In the genomic region with DNA sequence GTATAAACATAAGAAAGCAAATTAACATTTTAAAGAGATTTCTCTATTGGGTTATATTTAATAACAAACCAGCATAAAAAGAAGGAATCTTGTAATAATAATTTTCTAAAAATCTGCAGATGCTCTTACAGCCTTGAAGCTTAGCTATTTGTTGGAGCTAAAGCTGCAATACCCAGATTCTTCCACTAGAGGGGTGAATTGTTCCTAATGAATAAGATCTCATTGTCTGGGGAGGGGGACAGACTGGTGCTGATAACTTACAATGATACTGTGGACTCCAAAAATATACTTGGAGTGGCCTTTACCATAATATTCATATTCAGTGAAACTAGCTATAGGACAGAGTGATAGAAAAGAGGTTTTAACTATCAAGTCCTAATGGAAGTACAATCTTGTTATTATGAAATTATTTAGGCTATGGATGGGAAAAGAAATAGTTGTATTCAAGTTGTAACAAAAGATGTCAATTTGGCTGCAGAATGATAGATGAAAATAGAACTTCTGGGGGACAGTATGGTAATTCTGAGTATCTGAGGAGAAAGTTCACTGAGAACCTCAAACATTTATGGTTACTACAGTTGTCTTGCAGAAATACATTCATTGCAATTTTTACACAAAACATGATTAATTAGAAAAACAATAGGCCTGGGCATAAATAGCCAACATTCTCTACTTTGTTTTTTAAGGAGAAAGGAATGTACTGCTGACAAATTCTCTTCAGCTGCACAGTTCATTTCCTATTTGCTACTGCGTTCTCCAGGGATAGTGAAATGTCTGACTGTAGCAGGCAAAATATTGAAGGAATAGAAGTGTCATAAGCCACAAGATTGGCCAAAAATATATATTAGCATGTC, we compare ENCODE assay signal across 7 cellular contexts.
DNase-seq lines count a peak whose midpoint lies in the region; ATAC-seq and TF ChIP-seq lines count a peak whose summit lies in the region.

No MANE protein-coding gene starts in this region.

- intact Hi-C loops in HCT116 (cut with micrococcal nuclease), result loop anchor here (1.0 kb wide), 1 partner anchor 1283 kb away; no protein-coding TSS in a partner anchor

- TF ChIP-seq CTCF in HCT116 (IDR thresholded peaks at IDR 0.05 in 2 of 3, conservative IDR thresholded peaks at IDR 0.05 in 1 of 3; ENCODE audit: borderline replicate concordance in 1 of 3, insufficient read depth in 1 of 3, low read depth in 2 of 3, low read length in 2 of 3) (peak in 2 of 3 experiments; percentile 56 to 65; a peak in 4 of 6 replicates), astrocyte of the cerebellum (IDR thresholded peaks at IDR 0.05; ENCODE audit: low read depth, low read length, missing control alignments) (peak; percentile 87)

- peak; percentile 22; the same call in 1 of the 2 replicates for TF ChIP-seq RAD21 in HCT116 (IDR thresholded peaks at IDR 0.05; ENCODE audit: low read depth)

- H3K27ac ChIP-seq in HCT116 (ENCODE audit: low read depth, low read length), result no peak overlapping the region

- H3K79me2 ChIP-seq in HCT116 (ENCODE audit: insufficient read depth, low read length), result no peaks in the 10 kb centered on the region

- POLR2A ChIA-PET in HCT116 (lab: Charles Lee), result no interaction called here

- no peak overlapping the region for H3K4me3 Mint-ChIP-seq in stimulated activated naive B cell treated with anti-CD40 and anti-IgM and Interleukin-4, amounts not matched to agents 10 μg/mL and 1 μg/mL and 100 μg/mL, for 72 hours

- DNase-seq in GM04503 (ENCODE audit: low read depth) (peak; percentile 8), HCT116 (ENCODE audit: low read depth, low spot score) (peak; percentile 12), NCI-H2081 treated with DMSO at 0.1 percent for 48 hours (lab: John Stamatoyannopoulos, UW) (peak; percentile 46), astrocyte of the cerebellum (ENCODE audit: low read depth) (peak; percentile 59), left kidney (ENCODE audit: low read depth, low spot score) (peak; percentile 70)
- DNase-seq in stimulated activated naive B cell treated with anti-CD40 and anti-IgM and Interleukin-4, amounts not matched to agents 10 μg/mL and 1 μg/mL and 100 μg/mL, for 72 hours, result no peak

- H3K4me3 ChIP-seq in HCT116 (replicated peaks in 1 of 2; ENCODE audit: low read depth in 1 of 2, low read length in 2 of 2) (no peak overlapping the region), astrocyte of the cerebellum (ENCODE audit: low read depth, low read length) (no peak overlapping the region)

- TF ChIP-seq POLR2A in HCT116 (IDR thresholded peaks at IDR 0.05; ENCODE audit: borderline replicate concordance, extremely low read depth, insufficient read depth, insufficient read length), result no peak

- H2AFZ ChIP-seq in HCT116 (ENCODE audit: low read depth, low read length, poor library complexity, severe bottlenecking), result no peak overlapping the region

- H3K36me3 Mint-ChIP-seq in stimulated activated naive B cell treated with anti-CD40 and anti-IgM and Interleukin-4, amounts not matched to agents 10 μg/mL and 1 μg/mL and 100 μg/mL, for 72 hours, result no peaks in the 10 kb centered on the region

- H3K9ac ChIP-seq in HCT116 (ENCODE audit: low read length), result no peak overlapping the region

- H3K36me3 ChIP-seq in HCT116 (ENCODE audit: control insufficient read depth in 1 of 2, insufficient read depth in 2 of 2, low read length in 2 of 2), result no peaks in the 10 kb centered on the region

- CTCF ChIA-PET in HCT116 (lab: Charles Lee), result interaction anchor here (0.8 kb wide), 1 partner anchor 1283 kb away, joined by 4 read pairs; no protein-coding TSS in a partner anchor

- H4K20me1 ChIP-seq in HCT116 (ENCODE audit: insufficient read depth), result no peaks in the 10 kb centered on the region

- no TSS peak for BruUV-seq in HCT116 (replicated peaks; lab: Mats Ljungman, UMichigan)

- H3K9me3 Mint-ChIP-seq in stimulated activated naive B cell treated with anti-CD40 and anti-IgM and Interleukin-4, amounts not matched to agents 10 μg/mL and 1 μg/mL and 100 μg/mL, for 72 hours, result no peaks in the 10 kb centered on the region

- no peaks in the 10 kb centered on the region for H3K27me3 Mint-ChIP-seq in stimulated activated naive B cell treated with anti-CD40 and anti-IgM and Interleukin-4, amounts not matched to agents 10 μg/mL and 1 μg/mL and 100 μg/mL, for 72 hours

- H3K4me1 ChIP-seq in HCT116 (ENCODE audit: control insufficient read depth in 1 of 2, insufficient read depth in 2 of 2, low read length in 2 of 2), result no peaks in the 10 kb centered on the region

- peaks cover 0 to 5% of the 10 kb centered on the region in 2 experiments; a peak in 2 of 4 replicates for H3K9me3 ChIP-seq in HCT116 (ENCODE audit: control insufficient read depth in 1 of 2, insufficient read depth in 1 of 2, low read depth in 1 of 2, low read length in 2 of 2)

- no peaks in the 10 kb centered on the region for H3K27me3 ChIP-seq in HCT116 (ENCODE audit: insufficient read depth, low read length)

- no peaks in the 10 kb centered on the region for H3K9me2 ChIP-seq in HCT116 (ENCODE audit: insufficient read depth)

- H3K4me1 Mint-ChIP-seq in stimulated activated naive B cell treated with anti-CD40 and anti-IgM and Interleukin-4, amounts not matched to agents 10 μg/mL and 1 μg/mL and 100 μg/mL, for 72 hours, result no peaks in the 10 kb centered on the region

- H3K27ac Mint-ChIP-seq in stimulated activated naive B cell treated with anti-CD40 and anti-IgM and Interleukin-4, amounts not matched to agents 10 μg/mL and 1 μg/mL and 100 μg/mL, for 72 hours, result no peak overlapping the region

- ATAC-seq in HCT116 (no peak), GM21737 (IDR thresholded peaks at IDR 0.05; ENCODE audit: unreplicated experiment) (no peak)
- no peak for ATAC-seq in stimulated activated naive B cell treated with anti-CD40 and anti-IgM and Interleukin-4, amounts not matched to agents 10 μg/mL and 1 μg/mL and 100 μg/mL, for 72 hours (replicated peaks)

- no peak overlapping the region for H3K4me2 ChIP-seq in HCT116 (ENCODE audit: low read length)

- in situ Hi-C loops in astrocyte of the cerebellum (cut with HindIII; ENCODE audit: low sequenced_read_pairs), result loop anchor here (25.0 kb wide), 1 partner anchor 1276 kb away; no protein-coding TSS in a partner anchor

- RAD21 ChIA-PET in HCT116 (lab: Charles Lee; ENCODE audit: low non-redundant PET in 1 of 2, low total read pairs in 2 of 2, uncharacterized antibody in 2 of 2, unreplicated experiment in 2 of 2), result no interaction called here

TF ChIP-seq in HCT116, 20 proteins besides CTCF, POLR2A, EP300 and RAD21:
- TF ChIP-seq, protein P1, sequence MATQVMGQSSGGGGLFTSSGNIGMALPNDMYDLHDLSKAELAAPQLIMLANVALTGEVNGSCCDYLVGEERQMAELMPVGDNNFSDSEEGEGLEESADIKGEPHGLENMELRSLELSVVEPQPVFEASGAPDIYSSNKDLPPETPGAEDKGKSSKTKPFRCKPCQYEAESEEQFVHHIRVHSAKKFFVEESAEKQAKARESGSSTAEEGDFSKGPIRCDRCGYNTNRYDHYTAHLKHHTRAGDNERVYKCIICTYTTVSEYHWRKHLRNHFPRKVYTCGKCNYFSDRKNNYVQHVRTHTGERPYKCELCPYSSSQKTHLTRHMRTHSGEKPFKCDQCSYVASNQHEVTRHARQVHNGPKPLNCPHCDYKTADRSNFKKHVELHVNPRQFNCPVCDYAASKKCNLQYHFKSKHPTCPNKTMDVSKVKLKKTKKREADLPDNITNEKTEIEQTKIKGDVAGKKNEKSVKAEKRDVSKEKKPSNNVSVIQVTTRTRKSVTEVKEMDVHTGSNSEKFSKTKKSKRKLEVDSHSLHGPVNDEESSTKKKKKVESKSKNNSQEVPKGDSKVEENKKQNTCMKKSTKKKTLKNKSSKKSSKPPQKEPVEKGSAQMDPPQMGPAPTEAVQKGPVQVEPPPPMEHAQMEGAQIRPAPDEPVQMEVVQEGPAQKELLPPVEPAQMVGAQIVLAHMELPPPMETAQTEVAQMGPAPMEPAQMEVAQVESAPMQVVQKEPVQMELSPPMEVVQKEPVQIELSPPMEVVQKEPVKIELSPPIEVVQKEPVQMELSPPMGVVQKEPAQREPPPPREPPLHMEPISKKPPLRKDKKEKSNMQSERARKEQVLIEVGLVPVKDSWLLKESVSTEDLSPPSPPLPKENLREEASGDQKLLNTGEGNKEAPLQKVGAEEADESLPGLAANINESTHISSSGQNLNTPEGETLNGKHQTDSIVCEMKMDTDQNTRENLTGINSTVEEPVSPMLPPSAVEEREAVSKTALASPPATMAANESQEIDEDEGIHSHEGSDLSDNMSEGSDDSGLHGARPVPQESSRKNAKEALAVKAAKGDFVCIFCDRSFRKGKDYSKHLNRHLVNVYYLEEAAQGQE (IDR thresholded peaks at IDR 0.05; ENCODE audit: low read depth), result no peak
- TF ChIP-seq CBX3 (IDR thresholded peaks at IDR 0.05; ENCODE audit: low read depth) (no peak), ELF1 (IDR thresholded peaks at IDR 0.05; ENCODE audit: borderline replicate concordance, low read depth) (no peak), POLR2AphosphoS5 (IDR thresholded peaks at IDR 0.05; ENCODE audit: low read depth, low read length) (no peak), ZFX (IDR thresholded peaks at IDR 0.05) (no peak)
